ENCODE assay signal across 29 cellular contexts in the genomic region with DNA sequence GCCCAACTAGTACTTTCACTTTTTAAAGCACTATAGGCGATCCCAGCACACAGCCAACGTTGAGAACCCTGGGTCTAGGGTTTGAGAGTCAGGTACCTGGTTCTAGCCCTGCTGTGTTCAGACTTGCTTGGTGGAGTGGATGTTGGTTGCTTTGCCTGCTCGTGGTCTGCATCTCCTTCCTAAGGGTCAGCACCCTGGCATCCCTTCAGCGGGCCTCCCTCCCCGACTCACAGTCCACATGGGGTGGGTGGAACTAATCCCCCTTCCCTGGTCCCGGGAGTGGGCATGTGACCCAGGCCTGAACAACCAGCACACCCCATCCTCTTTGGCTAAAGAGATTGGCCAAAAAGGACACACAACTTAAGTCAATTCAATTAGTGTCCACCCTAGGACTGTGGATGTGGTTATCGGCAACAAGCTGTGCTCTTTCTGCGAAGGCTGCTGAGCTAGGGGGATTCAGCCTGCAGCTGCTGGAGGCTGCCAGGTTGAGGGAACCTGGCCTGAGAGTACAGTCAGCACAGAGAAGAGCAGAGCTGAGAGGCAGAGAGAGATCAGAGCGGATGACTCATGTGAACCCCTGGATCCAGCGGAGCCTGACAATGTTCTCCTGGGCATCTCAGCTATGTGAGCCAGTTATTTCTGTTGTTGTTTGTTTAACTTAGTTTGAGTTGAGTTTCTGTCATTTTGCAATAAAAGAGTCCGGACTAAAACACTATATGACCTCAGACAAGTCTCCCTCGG.
A peak's percentile ranks its signal among the peaks of the same experiment; 100 is the strongest.
DNase-seq lines count a peak whose midpoint lies in the region; ATAC-seq and TF ChIP-seq lines count a peak whose summit lies in the region.
"Had no signal": no experiment of that assay in that cellular context is flagged by ENCODE, and none has a peak within 500 bp of the region (broad histone marks: within the 10 kb centered on the region; RNA-seq: fewer than 3 reads in every experiment).

No MANE protein-coding gene starts in this region.

- 47% methylated on average over 10 of the region's 12 CpGs for WGBS in SK-N-SH (ENCODE audit: low lambda C conversion rate)
- WGBS in esophagus muscularis mucosa: 72% methylated on average over 12 of the region's 12 CpGs

- H3K36me3 ChIP-seq in SK-N-SH (replicated peaks in 1 of 2; ENCODE audit: control insufficient read depth in 1 of 2, insufficient read depth in 2 of 2, low read length in 1 of 2): no peaks in the 10 kb centered on the region
- no peaks in the 10 kb centered on the region for H3K36me3 ChIP-seq in MG63
- H3K36me3 ChIP-seq in esophagus muscularis mucosa: no peaks in the 10 kb centered on the region
- H3K36me3 ChIP-seq: BE2C, colonic mucosa, esophagus squamous epithelium, gastrocnemius medialis, transverse colon had no signal

- H3K27me3 ChIP-seq in SK-N-SH (ENCODE audit: insufficient read depth): no peaks in the 10 kb centered on the region; the same call in 1 of the 2 replicates
- peaks cover 9% of the 10 kb centered on the region for H3K27me3 ChIP-seq in MG63
- H3K27me3 ChIP-seq in esophagus muscularis mucosa: peaks cover 0 to 51% (median 0%) of the 10 kb centered on the region in 4 donors
- H3K27me3 ChIP-seq: BE2C, colonic mucosa had no signal

- H3K79me2 ChIP-seq in SK-N-SH (ENCODE audit: insufficient read depth): no peaks in the 10 kb centered on the region

- H3K4me2 ChIP-seq in SK-N-SH: no peak overlapping the region
- H3K4me2 ChIP-seq: PC-9, smooth muscle cell had no signal

- ATAC-seq in SK-N-SH treated with all-trans-retinoic acid at 6 μM for 48 hours: no peak
- ATAC-seq in HG02759 (IDR thresholded peaks at IDR 0.05; ENCODE audit: unreplicated experiment): no peak
- ATAC-seq in HG02884 (IDR thresholded peaks at IDR 0.05; ENCODE audit: unreplicated experiment): no peak
- ATAC-seq: effector memory CD8-positive, alpha-beta T cell; gastrocnemius medialis; naive thymus-derived CD8-positive, alpha-beta T cell; WTC11 had no signal

- CTCF ChIA-PET in SK-N-SH (lab: Yijun Ruan, JAX): interaction anchor here (1.1 to 2.1 kb wide), 5 partner anchors 15 to 240 kb away, joined by 3 to 10 read pairs (median 4); no protein-coding TSS in a partner anchor

- H3K9me2 ChIP-seq in SK-N-SH: no peaks in the 10 kb centered on the region

- H3K27ac ChIP-seq in SK-N-SH (ENCODE audit: low read depth in 2 of 2, low read length in 1 of 2) (no peak overlapping the region), esophagus muscularis mucosa (replicated peaks in 1 of 4) (no peak overlapping the region)
- H3K27ac ChIP-seq: colonic mucosa, esophagus squamous epithelium, gastrocnemius medialis, PC-9, transverse colon had no signal

- no peak overlapping the region for H2AFZ ChIP-seq in SK-N-SH (ENCODE audit: low read depth)
- H2AFZ ChIP-seq: PC-9 had no signal

- H3K4me1 ChIP-seq in SK-N-SH (ENCODE audit: control insufficient read depth in 1 of 2, insufficient read depth in 2 of 2, low read depth in 1 of 2, low read length in 1 of 2) (peaks cover 0 to 14% of the 10 kb centered on the region in 2 experiments; a peak in 1 of 4 replicates), esophagus muscularis mucosa (peaks cover 15 to 25% (median 23%) of the 10 kb centered on the region in 4 donors)
- H3K4me1 ChIP-seq: BE2C, colonic mucosa, esophagus squamous epithelium, gastrocnemius medialis had no signal

- intact Hi-C loops in esophagus muscularis mucosa (cut with DNase I): no loop called here

- no peak overlapping the region for H3K9ac ChIP-seq in SK-N-SH

- no peaks in the 10 kb centered on the region for H4K20me1 ChIP-seq in SK-N-SH (ENCODE audit: insufficient read depth)

- H3K9me3 ChIP-seq in SK-N-SH (no peaks in the 10 kb centered on the region), MG63 (peaks cover 9% of the 10 kb centered on the region), esophagus muscularis mucosa (peaks cover 0 to 6% (median 0%) of the 10 kb centered on the region in 4 donors)
- H3K9me3 ChIP-seq: BE2C, colonic mucosa, esophagus squamous epithelium, gastrocnemius medialis, transverse colon had no signal

- no peak for TF ChIP-seq EP300 in SK-N-SH (IDR thresholded peaks at IDR 0.05; ENCODE audit: borderline replicate concordance in 1 of 2, low read depth in 1 of 2, low read length in 1 of 2)
- no peak for TF ChIP-seq EP300 in esophagus muscularis mucosa (IDR thresholded peaks at IDR 0.05)

- H3K4me3 ChIP-seq in SK-N-SH (ENCODE audit: low read depth in 2 of 2, low read length in 1 of 2): no peak overlapping the region
- no peak overlapping the region for H3K4me3 ChIP-seq in MG63
- H3K4me3 ChIP-seq in skeletal muscle cell (ENCODE audit: low read depth, low read length): no peak overlapping the region
- no peak overlapping the region for H3K4me3 ChIP-seq in esophagus muscularis mucosa
- H3K4me3 ChIP-seq: colonic mucosa, esophagus squamous epithelium, gastrocnemius medialis, PC-9, smooth muscle cell, transverse colon had no signal

- DNase-seq in SK-N-SH (no peak), MG63 (peak; percentile 50), glomerular visceral epithelial cell (ENCODE audit: extremely low spot score) (peak; percentile 30), skeletal muscle cell (ENCODE audit: low read depth) (peak; percentile 9), esophagus muscularis mucosa (ENCODE audit: extremely low spot score) (no peak)
- DNase-seq: activated CD4-positive, alpha-beta T cell treated with anti-CD3 and anti-CD28 coated beads, Interleukin-2, amount 50 U/mL, for 1 hour; anterior cingulate cortex; BE2C; colonic mucosa; effector memory CD8-positive, alpha-beta T cell; esophagus squamous epithelium; gastrocnemius medialis; hippocampal formation; Kasumi-1; naive thymus-derived CD8-positive, alpha-beta T cell; NCI-H1048; NCI-H1694; NCI-H510A treated with DMSO at 0.1 percent for 48 hours; PC-9; SHP77 treated with DMSO at 0.1 percent for 48 hours; stimulated activated CD4-positive, alpha-beta T cell treated with anti-CD3 and anti-CD28 coated beads, Interleukin-2, amount 100 ng/mL, for 24 hours; SW 1271; T1000; transverse colon had no signal

- no peak for TF ChIP-seq POLR2A in esophagus muscularis mucosa (IDR thresholded peaks at IDR 0.05; ENCODE audit: low read depth)

- H3F3A ChIP-seq in SK-N-SH (replicated peaks; ENCODE audit: insufficient read depth): no peaks in the 10 kb centered on the region

- POLR2A ChIA-PET in SK-N-SH (lab: Yijun Ruan, JAX): no interaction called here

- no peak for TF ChIP-seq CTCF in SK-N-SH (IDR thresholded peaks at IDR 0.05)
- TF ChIP-seq CTCF in esophagus muscularis mucosa (IDR thresholded peaks at IDR 0.05): no peak

- no peak for TF ChIP-seq RAD21 in SK-N-SH (IDR thresholded peaks at IDR 0.05; ENCODE audit: low read length)

TF ChIP-seq in SK-N-SH, 30 proteins besides CTCF, POLR2A, EP300 and RAD21:
- TF ChIP-seq SIN3A (IDR thresholded peaks at IDR 0.05; ENCODE audit: borderline replicate concordance, low read depth, low read length) (no peak), TCF12 (IDR thresholded peaks at IDR 0.05) (no peak), CHD2 (IDR thresholded peaks at IDR 0.05; ENCODE audit: low read length, partially characterized antibody) (no peak), FOXM1 (IDR thresholded peaks at IDR 0.05; ENCODE audit: low read depth) (no peak), RFX5 (IDR thresholded peaks at IDR 0.05; ENCODE audit: low read length) (no peak), FOSL2 (IDR thresholded peaks at IDR 0.05; ENCODE audit: borderline replicate concordance, low read depth) (peak; percentile 26; the same call in 1 of the 2 replicates), RCOR1 (IDR thresholded peaks at IDR 0.05; ENCODE audit: low read length) (no peak), GABPA (IDR thresholded peaks at IDR 0.05; ENCODE audit: low read depth) (no peak)
- TF ChIP-seq, protein P1, sequence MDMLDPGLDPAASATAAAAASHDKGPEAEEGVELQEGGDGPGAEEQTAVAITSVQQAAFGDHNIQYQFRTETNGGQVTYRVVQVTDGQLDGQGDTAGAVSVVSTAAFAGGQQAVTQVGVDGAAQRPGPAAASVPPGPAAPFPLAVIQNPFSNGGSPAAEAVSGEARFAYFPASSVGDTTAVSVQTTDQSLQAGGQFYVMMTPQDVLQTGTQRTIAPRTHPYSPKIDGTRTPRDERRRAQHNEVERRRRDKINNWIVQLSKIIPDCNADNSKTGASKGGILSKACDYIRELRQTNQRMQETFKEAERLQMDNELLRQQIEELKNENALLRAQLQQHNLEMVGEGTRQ (IDR thresholded peaks at IDR 0.05; ENCODE audit: borderline replicate concordance, low read depth, low read length): no peak

TF ChIP-seq in SK-N-SH treated with all-trans-retinoic acid at 6 μM for 48 hours, 23 proteins besides CTCF, POLR2A, EP300 and RAD21 (continues in another document):
- TF ChIP-seq TOX (CRISPR knock-in tag; IDR thresholded peaks at IDR 0.05; ENCODE audit: borderline replicate concordance): no peak
- TF ChIP-seq BACH2 (CRISPR knock-in tag; IDR thresholded peaks at IDR 0.05; ENCODE audit: borderline replicate concordance): no peak
- no peak for TF ChIP-seq ZNF8 (CRISPR knock-in tag; IDR thresholded peaks at IDR 0.05)
- no peak for TF ChIP-seq ZNF565 (CRISPR knock-in tag; conservative IDR thresholded peaks at IDR 0.05; ENCODE audit: low read depth)
- TF ChIP-seq RARB (CRISPR knock-in tag; IDR thresholded peaks at IDR 0.05): no peak
- TF ChIP-seq CSDC2 (CRISPR knock-in tag; IDR thresholded peaks at IDR 0.05): no peak
- no peak for TF ChIP-seq GLIS3 (CRISPR knock-in tag; IDR thresholded peaks at IDR 0.05)
- no peak for TF ChIP-seq ESRRG (CRISPR knock-in tag; IDR thresholded peaks at IDR 0.05)
- TF ChIP-seq, protein P2, sequence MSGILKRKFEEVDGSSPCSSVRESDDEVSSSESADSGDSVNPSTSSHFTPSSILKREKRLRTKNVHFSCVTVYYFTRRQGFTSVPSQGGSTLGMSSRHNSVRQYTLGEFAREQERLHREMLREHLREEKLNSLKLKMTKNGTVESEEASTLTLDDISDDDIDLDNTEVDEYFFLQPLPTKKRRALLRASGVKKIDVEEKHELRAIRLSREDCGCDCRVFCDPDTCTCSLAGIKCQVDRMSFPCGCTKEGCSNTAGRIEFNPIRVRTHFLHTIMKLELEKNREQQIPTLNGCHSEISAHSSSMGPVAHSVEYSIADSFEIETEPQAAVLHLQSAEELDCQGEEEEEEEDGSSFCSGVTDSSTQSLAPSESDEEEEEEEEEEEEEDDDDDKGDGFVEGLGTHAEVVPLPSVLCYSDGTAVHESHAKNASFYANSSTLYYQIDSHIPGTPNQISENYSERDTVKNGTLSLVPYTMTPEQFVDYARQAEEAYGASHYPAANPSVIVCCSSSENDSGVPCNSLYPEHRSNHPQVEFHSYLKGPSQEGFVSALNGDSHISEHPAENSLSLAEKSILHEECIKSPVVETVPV (CRISPR knock-in tag; IDR thresholded peaks at IDR 0.05): no peak
- TF ChIP-seq ZC3H10 (CRISPR knock-in tag; IDR thresholded peaks at IDR 0.05): no peak

Comparison
In these comparisons a context has a peak if more than half of its experiments do, and no peak if none do; other contexts are left out.
1. DNase-seq: peak in MG63 (single experiment), glomerular visceral epithelial cell (single experiment) and skeletal muscle cell (single experiment); none in SK-N-SH (single experiment) and esophagus muscularis mucosa (single experiment).